17 cellular contexts compared by ENCODE assay signal in the genomic region with DNA sequence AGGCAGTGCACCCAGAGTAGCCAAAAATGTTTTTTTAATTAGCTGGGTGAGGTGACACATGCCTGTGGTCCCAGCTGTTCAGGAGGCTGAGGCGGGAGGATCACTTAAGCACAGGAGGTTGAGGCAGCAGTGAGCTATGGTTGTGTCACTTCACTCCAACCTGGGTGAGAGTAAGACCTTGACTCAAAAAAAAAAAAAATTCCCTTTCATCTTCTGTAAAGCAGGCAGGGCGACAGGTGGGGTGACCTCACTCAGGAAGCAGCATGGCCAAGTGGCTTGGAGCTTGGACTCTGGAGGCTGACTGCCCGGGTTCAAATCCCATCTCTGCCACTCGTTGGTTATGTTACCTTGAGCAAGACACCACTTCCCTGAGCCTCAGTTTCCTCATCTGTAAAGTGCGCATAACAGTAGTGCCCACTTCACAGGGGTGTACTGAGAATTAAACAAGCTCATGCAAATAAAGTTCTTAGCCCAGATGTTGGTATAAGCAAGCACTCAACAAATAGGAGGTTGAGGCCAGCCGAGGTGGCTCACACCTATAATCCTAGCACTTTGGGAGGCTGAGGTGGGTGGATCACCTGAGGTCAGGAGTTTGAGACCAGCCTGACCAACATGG. TPM values are rescaled to one million over a fixed set of nuclear protein-coding genes. Genes with fewer than 3 reads are reported as not detected.
"Had no signal": no experiment of that assay in that cellular context is flagged by ENCODE, and none has a peak within 500 bp of the region (broad histone marks: within the 10 kb centered on the region; RNA-seq: fewer than 3 reads in every experiment).

No MANE protein-coding gene starts in this region.

- H3K4me1 ChIP-seq: breast epithelium, parathyroid adenoma, vagina had no signal

- H3K9ac ChIP-seq: parathyroid adenoma had no signal

- H3K27me3 ChIP-seq: vagina had no signal

- DNase-seq: activated CD4-positive, alpha-beta T cell treated with anti-CD3 and anti-CD28 coated beads for 48 hours; activated gamma-delta T cell treated with Interleukin-2 at 50 U/mL for 16 hours; activated T-cell treated with anti-CD3 and anti-CD28 coated beads, Interleukin-2, amount 50 U/mL, for 1 hour; aorta; hypothalamus; lower lobe of right lung; naive thymus-derived CD4-positive, alpha-beta T cell; retina; stimulated activated CD4-positive, alpha-beta T cell treated with anti-CD3 and anti-CD28 coated beads, Interleukin-15, amount 100 ng/mL, for 24 hours; T-helper 9 cell; tibial artery had no signal

- H3K4me3 ChIP-seq: breast epithelium, lower lobe of right lung, tibial artery, vagina had no signal

- H3K79me2 ChIP-seq: parathyroid adenoma had no signal

- H2AFZ ChIP-seq: parathyroid adenoma had no signal

- FAIRE-seq: endometrium had no signal

- H3K9me3 ChIP-seq: breast epithelium, lower lobe of right lung, tibial artery, vagina had no signal

- H3K36me3 ChIP-seq: breast epithelium, lower lobe of right lung, tibial artery, vagina had no signal

- ATAC-seq: esophagus mucosa; lower lobe of right lung; naive thymus-derived CD4-positive, alpha-beta T cell had no signal

- H3K27ac ChIP-seq: breast epithelium, lower lobe of right lung, parathyroid adenoma, tibial artery, vagina had no signal

RNA-seq across cellular contexts. Expression of a gene that starts 48.3 kb away (rescaled TPM):
- total RNA-seq: dermis microvascular lymphatic vessel endothelial cell had no signal
